In the genomic region with DNA sequence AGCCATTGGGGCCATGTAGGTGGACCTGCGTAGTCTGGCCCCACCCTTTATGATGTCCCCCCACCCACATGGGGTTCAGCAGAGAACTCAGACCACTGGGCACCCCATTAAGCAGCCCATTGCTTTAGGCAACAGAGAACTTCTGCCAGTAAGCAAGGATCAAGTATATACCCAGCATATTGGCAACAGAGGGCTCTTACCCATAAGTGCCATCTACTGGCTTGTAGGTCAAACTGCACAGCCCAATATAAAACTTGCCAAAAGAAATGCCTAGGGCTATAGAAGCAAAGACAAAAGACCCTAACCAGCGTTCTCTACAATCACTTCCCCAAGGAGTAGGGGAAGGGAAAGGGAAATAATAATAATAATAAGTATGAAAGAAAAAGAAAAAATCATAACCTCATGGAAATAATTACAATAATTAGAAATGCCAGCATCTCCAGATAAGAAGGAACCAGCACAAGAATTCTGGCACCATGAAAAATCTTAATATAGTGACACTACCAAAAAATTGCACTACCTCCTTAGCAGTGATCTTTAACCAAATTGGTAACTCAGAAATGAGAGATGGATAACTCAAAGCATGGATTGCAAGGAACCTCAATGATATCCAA, we compare ENCODE assay signal across 1 cellular context.
TF ChIP-seq lines count a peak whose summit lies in the region.

No MANE protein-coding gene starts in this region.

TF ChIP-seq in GM23338, 12 proteins besides CTCF, POLR2A, EP300 and RAD21 (continued from another document):
- TF ChIP-seq ZNF462 (CRISPR knock-in tag; IDR thresholded peaks at IDR 0.05) (no peak), EZH2phosphoT487 (IDR thresholded peaks at IDR 0.05; ENCODE audit: unreplicated experiment) (no peak), CREB1 (CRISPR knock-in tag; IDR thresholded peaks at IDR 0.05; ENCODE audit: low read depth) (no peak), JUNB (IDR thresholded peaks at IDR 0.05; ENCODE audit: unreplicated experiment) (no peak), STAT1 (IDR thresholded peaks at IDR 0.05; ENCODE audit: unreplicated experiment) (no peak)
